ENCODE assay signal across 1 cellular context in genomic region chr16:88684569-88685155, GRCh38.
TF ChIP-seq lines count a peak whose summit lies in the region.

No MANE protein-coding gene starts in this region.

TF ChIP-seq in GM12878, 131 proteins besides CTCF, POLR2A, EP300 and RAD21:
- TF ChIP-seq STAT3 (IDR thresholded peaks at IDR 0.05; ENCODE audit: low read depth, low read length) = no peak
- no peak for TF ChIP-seq PKNOX1 (IDR thresholded peaks at IDR 0.05)
- no peak for TF ChIP-seq BACH1 (IDR thresholded peaks at IDR 0.05; ENCODE audit: borderline replicate concordance)
- TF ChIP-seq NFXL1 (IDR thresholded peaks at IDR 0.05; ENCODE audit: borderline replicate concordance) = no peak
- no peak for TF ChIP-seq SPI1 (IDR thresholded peaks at IDR 0.05; ENCODE audit: borderline replicate concordance, insufficient read depth, low read depth, low read length)
TF ChIP-seq in GM12878: peak in this region for 0.
